Comparison of ENCODE assay signal across 27 cellular contexts in the genomic region with DNA sequence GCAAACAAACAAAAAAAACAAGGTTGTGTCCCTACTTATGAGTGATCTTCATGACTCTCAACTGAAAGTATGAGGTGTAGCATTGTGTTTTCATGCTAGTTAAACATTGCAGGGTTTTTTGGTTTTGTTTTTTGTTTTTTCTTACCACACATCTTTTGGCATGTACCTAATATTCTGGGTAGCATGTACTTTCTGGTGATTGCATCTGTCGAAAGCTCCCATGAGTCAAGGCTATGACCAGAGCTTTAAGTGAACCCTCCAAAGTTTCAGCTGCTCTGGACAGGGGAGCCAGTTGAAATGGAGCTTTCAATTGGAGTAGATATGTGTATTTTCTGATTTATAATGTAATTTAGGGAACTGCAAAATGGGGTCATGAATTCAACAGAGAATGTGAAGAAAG.
"Had no signal": no experiment of that assay in that cellular context is flagged by ENCODE, and none has a peak within 500 bp of the region (broad histone marks: within the 10 kb centered on the region; RNA-seq: fewer than 3 reads in every experiment).

No MANE protein-coding gene starts in this region.

- H3K36me3 ChIP-seq: heart right ventricle, left lung, neutrophil, pancreas, right lobe of liver, suprapubic skin, transverse colon, vagina had no signal

- DNase-seq: dorsolateral prefrontal cortex; effector CD4-positive, alpha-beta T cell; foreskin keratinocyte; glutamatergic neuron; heart right ventricle; hippocampal formation; left cardiac atrium; left lung; mesenchymal stem cell; mucosa of descending colon; naive B cell; pancreas; right lobe of liver; stimulated activated CD4-positive, alpha-beta T cell treated with anti-CD3 and anti-CD28 coated beads, Interleukin-12 subunit alpha, Interleukin-12 subunit beta, amount 100 ng/mL, for 4 hours; stimulated activated CD4-positive, alpha-beta T cell treated with anti-CD3 and anti-CD28 coated beads, Interleukin-1b, Interleukin-23, amount 100 ng/mL, for 48 hours; stimulated activated CD4-positive, alpha-beta T cell treated with anti-CD3 and anti-CD28 coated beads, Interleukin-4, amount 100 ng/mL, for 1 hour; stimulated activated CD8-positive, alpha-beta memory T cell treated with anti-CD3 and anti-CD28 coated beads, Interleukin-4, amount 100 ng/mL, for 48 hours; stimulated activated naive CD4-positive, alpha-beta T cell; stimulated activated naive CD8-positive, alpha-beta T cell treated with anti-CD3 and anti-CD28 coated beads, Interleukin-15, amount 100 ng/mL, for 72 hours; transverse colon had no signal

- H3K4me1 ChIP-seq: foreskin keratinocyte, heart right ventricle, left lung, pancreas, right lobe of liver, suprapubic skin, transverse colon, vagina had no signal

- H3K9me3 Mint-ChIP-seq: mesothelial cell of epicardium; neural crest cell; stimulated activated naive CD8-positive, alpha-beta T cell treated with anti-CD3 and anti-CD28 coated beads, Interleukin-15, amount 100 ng/mL, for 72 hours had no signal

- H3K4me3 Mint-ChIP-seq: mesothelial cell of epicardium; naive B cell; natural killer cell treated with Interleukin-12 subunit alpha and Interleukin-12 subunit beta and Interleukin-15 and Interleukin-18, amount 100 ng/mL, for 72 hours; neural crest cell; stimulated activated naive CD8-positive, alpha-beta T cell treated with anti-CD3 and anti-CD28 coated beads, Interleukin-15, amount 100 ng/mL, for 72 hours had no signal

- H3K9me3 ChIP-seq: heart right ventricle, left lung, mucosa of descending colon, neutrophil, pancreas, right lobe of liver, suprapubic skin, transverse colon, vagina had no signal

- H3K27ac Mint-ChIP-seq: mesothelial cell of epicardium; naive B cell; natural killer cell treated with Interleukin-12 subunit alpha and Interleukin-12 subunit beta and Interleukin-15 and Interleukin-18, amount 100 ng/mL, for 72 hours; stimulated activated naive CD8-positive, alpha-beta T cell treated with anti-CD3 and anti-CD28 coated beads, Interleukin-15, amount 100 ng/mL, for 72 hours had no signal

- H3K27me3 ChIP-seq: dorsolateral prefrontal cortex, foreskin keratinocyte, heart right ventricle, left lung, neutrophil, pancreas, right lobe of liver, suprapubic skin, transverse colon, vagina had no signal

- H3K4me1 Mint-ChIP-seq: mesothelial cell of epicardium; naive B cell; stimulated activated naive CD8-positive, alpha-beta T cell treated with anti-CD3 and anti-CD28 coated beads, Interleukin-15, amount 100 ng/mL, for 72 hours had no signal

- H3K4me2 ChIP-seq: smooth muscle cell had no signal

- H3K36me3 Mint-ChIP-seq: mesothelial cell of epicardium, naive B cell had no signal

- ATAC-seq: foreskin keratinocyte; heart right ventricle; left cardiac atrium; left lung; mucosa of descending colon; natural killer cell treated with Interleukin-12 subunit alpha and Interleukin-12 subunit beta and Interleukin-15 and Interleukin-18, amount 100 ng/mL, for 72 hours; pancreas; right lobe of liver; stimulated activated naive CD8-positive, alpha-beta T cell treated with anti-CD3 and anti-CD28 coated beads, Interleukin-15, amount 100 ng/mL, for 72 hours had no signal

- H3K27me3 Mint-ChIP-seq: naive B cell; natural killer cell treated with Interleukin-12 subunit alpha and Interleukin-12 subunit beta and Interleukin-15 and Interleukin-18, amount 100 ng/mL, for 72 hours; stimulated activated naive CD8-positive, alpha-beta T cell treated with anti-CD3 and anti-CD28 coated beads, Interleukin-15, amount 100 ng/mL, for 72 hours had no signal

- H3K4me3 ChIP-seq: dorsolateral prefrontal cortex, heart right ventricle, left lung, mucosa of descending colon, pancreas, right lobe of liver, smooth muscle cell, suprapubic skin, transverse colon, vagina had no signal

- H3K27ac ChIP-seq: dorsolateral prefrontal cortex, foreskin keratinocyte, heart right ventricle, left lung, neutrophil, pancreas, right lobe of liver, suprapubic skin, transverse colon, vagina had no signal
